In the genomic region with DNA sequence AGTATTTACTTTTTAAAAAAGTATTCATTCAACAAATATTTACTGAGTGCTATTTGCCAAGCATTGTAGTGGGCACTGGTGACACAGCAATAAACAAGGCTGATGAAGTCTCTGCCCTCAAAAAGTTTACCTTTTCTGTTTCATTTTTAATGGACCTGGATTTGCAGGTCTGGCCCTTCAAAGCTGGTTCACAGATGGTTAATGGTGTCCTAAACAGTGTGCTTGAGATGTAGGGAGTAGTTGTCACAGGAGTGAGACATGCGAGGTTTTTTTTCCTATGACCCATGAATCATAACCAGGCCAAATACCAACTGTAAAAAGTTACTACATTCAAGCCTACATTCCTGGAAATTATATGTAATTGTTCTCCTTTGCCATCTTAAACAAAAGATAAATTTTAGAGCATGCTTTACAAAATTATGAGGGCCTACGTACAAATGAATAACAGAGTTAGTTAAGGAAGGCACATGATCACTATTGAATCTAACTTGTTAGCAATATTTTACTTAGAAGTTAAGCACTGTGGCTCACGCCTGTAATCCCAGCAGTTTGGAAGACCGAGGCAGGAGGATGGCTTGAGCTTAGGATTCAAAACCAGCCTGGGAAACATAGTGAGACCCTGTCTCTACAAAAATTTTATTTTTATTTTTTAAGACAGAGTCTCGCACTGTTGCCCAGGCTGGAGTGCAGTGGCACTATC, we compare ENCODE assay signal across 1 cellular context.
TF ChIP-seq lines count a peak whose summit lies in the region.

No MANE protein-coding gene starts in this region.

TF ChIP-seq in HepG2, 621 proteins besides CTCF, POLR2A, EP300 and RAD21 (continued from another document):
- TF ChIP-seq, protein P1, sequence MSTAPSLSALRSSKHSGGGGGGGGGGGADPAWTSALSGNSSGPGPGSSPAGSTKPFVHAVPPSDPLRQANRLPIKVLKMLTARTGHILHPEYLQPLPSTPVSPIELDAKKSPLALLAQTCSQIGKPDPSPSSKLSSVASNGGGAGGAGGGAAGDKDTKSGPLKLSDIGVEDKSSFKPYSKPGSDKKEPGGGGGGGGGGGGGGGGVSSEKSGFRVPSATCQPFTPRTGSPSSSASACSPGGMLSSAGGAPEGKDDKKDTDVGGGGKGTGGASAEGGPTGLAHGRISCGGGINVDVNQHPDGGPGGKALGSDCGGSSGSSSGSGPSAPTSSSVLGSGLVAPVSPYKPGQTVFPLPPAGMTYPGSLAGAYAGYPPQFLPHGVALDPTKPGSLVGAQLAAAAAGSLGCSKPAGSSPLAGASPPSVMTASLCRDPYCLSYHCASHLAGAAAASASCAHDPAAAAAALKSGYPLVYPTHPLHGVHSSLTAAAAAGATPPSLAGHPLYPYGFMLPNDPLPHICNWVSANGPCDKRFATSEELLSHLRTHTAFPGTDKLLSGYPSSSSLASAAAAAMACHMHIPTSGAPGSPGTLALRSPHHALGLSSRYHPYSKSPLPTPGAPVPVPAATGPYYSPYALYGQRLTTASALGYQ (CRISPR knock-in tag; IDR thresholded peaks at IDR 0.05), result no peak
- TF ChIP-seq ISL2 (CRISPR knock-in tag; IDR thresholded peaks at IDR 0.05), result no peak
- no peak for TF ChIP-seq MEF2D (CRISPR knock-in tag; IDR thresholded peaks at IDR 0.05)
- TF ChIP-seq, protein P2, sequence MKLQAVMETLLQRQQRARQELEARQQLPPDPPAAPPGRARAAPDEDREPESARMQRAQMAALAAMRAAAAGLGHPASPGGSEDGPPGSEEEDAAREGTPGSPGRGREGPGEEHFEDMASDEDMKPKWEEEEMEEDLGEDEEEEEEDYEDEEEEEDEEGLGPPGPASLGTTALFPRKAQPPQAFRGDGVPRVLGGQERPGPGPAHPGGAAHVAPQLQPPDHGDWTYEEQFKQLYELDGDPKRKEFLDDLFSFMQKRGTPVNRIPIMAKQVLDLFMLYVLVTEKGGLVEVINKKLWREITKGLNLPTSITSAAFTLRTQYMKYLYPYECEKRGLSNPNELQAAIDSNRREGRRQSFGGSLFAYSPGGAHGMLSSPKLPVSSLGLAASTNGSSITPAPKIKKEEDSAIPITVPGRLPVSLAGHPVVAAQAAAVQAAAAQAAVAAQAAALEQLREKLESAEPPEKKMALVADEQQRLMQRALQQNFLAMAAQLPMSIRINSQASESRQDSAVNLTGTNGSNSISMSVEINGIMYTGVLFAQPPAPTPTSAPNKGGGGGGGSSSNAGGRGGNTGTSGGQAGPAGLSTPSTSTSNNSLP (IDR thresholded peaks at IDR 0.05; ENCODE audit: low read depth, low read length), result peak; percentile 62
- peak; percentile 83 for TF ChIP-seq NFE2L2 (IDR thresholded peaks at IDR 0.05; ENCODE audit: low read length)
- no peak for TF ChIP-seq ZKSCAN8 (CRISPR knock-in tag; IDR thresholded peaks at IDR 0.05; ENCODE audit: borderline replicate concordance)
- TF ChIP-seq SOX6 (IDR thresholded peaks at IDR 0.05), result no peak
- TF ChIP-seq SOX6 (CRISPR knock-in tag; IDR thresholded peaks at IDR 0.05), result peak; percentile 43; the same call in 1 of the 2 replicates
- no peak for TF ChIP-seq ZNF577 (CRISPR knock-in tag; IDR thresholded peaks at IDR 0.05; ENCODE audit: borderline replicate concordance, low read depth)
- 0 out of 2 replicates have a peak, but pooled peaks have one; percentile 20 for TF ChIP-seq TBX3 (IDR thresholded peaks at IDR 0.05; ENCODE audit: borderline replicate concordance)
- peak; percentile 55; the same call in 1 of the 2 replicates for TF ChIP-seq GATAD2A (CRISPR knock-in tag; IDR thresholded peaks at IDR 0.05)
- no peak for TF ChIP-seq ZNF619 (CRISPR knock-in tag; IDR thresholded peaks at IDR 0.05)
